6 cellular contexts compared by ENCODE assay signal in genomic region chr22:50199836-50200332, GRCh38. TPM values are rescaled to one million over a fixed set of nuclear protein-coding genes. Genes with fewer than 3 reads are reported as not detected.
A peak's percentile ranks its signal among the peaks of the same experiment; 100 is the strongest.
DNase-seq lines count a peak whose midpoint lies in the region; ATAC-seq lines count a peak whose summit lies in the region.

No MANE protein-coding gene starts in this region.

- H3K27me3 ChIP-seq in HAP-1 (ENCODE audit: low read depth): no peaks in the 10 kb centered on the region
- H3K27me3 ChIP-seq in mesendoderm (ENCODE audit: insufficient read depth, low read length, poor library complexity): no peaks in the 10 kb centered on the region

- H3K4me3 Mint-ChIP-seq in activated T-helper 17 cell treated with anti-CD3 and anti-CD28 coated beads, Interleukin-2, amount 50 U/mL, for 72 hours: peak overlapping the region; percentile 58

- H3K4ac ChIP-seq in mesendoderm (ENCODE audit: low read depth, low read length): peak overlapping the region; percentile 39

- H4K8ac ChIP-seq in mesendoderm (ENCODE audit: low read depth, low read length): no peak overlapping the region

- no peaks in the 10 kb centered on the region for H3K9me3 ChIP-seq in HAP-1

- no peak overlapping the region for H4K5ac ChIP-seq in mesendoderm (ENCODE audit: low read length)

- peaks cover 7% of the 10 kb centered on the region for H3K79me2 ChIP-seq in mesendoderm (ENCODE audit: control insufficient read depth, insufficient read depth, low read length)

- H3K79me1 ChIP-seq in mesendoderm (ENCODE audit: low read length): peaks cover 12% of the 10 kb centered on the region

- H3K56ac ChIP-seq in mesendoderm (ENCODE audit: low read length): peak overlapping the region; percentile 89

- no peaks in the 10 kb centered on the region for H3K9me3 Mint-ChIP-seq in activated T-helper 17 cell treated with anti-CD3 and anti-CD28 coated beads, Interleukin-2, amount 50 U/mL, for 72 hours

- peaks cover 55% of the 10 kb centered on the region for H3K36me3 Mint-ChIP-seq in activated T-helper 17 cell treated with anti-CD3 and anti-CD28 coated beads, Interleukin-2, amount 50 U/mL, for 72 hours (ENCODE audit: low read depth)

- no peak overlapping the region for H3K27ac Mint-ChIP-seq in activated T-helper 17 cell treated with anti-CD3 and anti-CD28 coated beads, Interleukin-2, amount 50 U/mL, for 72 hours

- H2AK5ac ChIP-seq in mesendoderm (ENCODE audit: low read length): no peak overlapping the region

- no peaks in the 10 kb centered on the region for H3K27me3 Mint-ChIP-seq in activated T-helper 17 cell treated with anti-CD3 and anti-CD28 coated beads, Interleukin-2, amount 50 U/mL, for 72 hours

- WGBS in mesendoderm (ENCODE audit: extremely low coverage, insufficient coverage, low lambda C conversion rate): no CpG with 5 or more reads among the region's 25 CpGs

- peak overlapping the region; percentile 50 for H3K4me3 ChIP-seq in HAP-1
- peak overlapping the region; percentile 53 for H3K4me3 ChIP-seq in mesendoderm (ENCODE audit: low read length)

- H3K9ac ChIP-seq in mesendoderm (ENCODE audit: low read length): peak overlapping the region; percentile 83

- H3K36me3 ChIP-seq in HAP-1 (replicated peaks) (peaks cover 43% of the 10 kb centered on the region), mesendoderm (ENCODE audit: control insufficient read depth, insufficient read depth, low read length) (peaks cover 2% of the 10 kb centered on the region)

- no peak overlapping the region for H3K27ac ChIP-seq in mesendoderm (ENCODE audit: low read depth, low read length)

- H3K4me2 ChIP-seq in mesendoderm (ENCODE audit: low read length): peak overlapping the region; percentile 67

- no peak overlapping the region for H2BK120ac ChIP-seq in mesendoderm (ENCODE audit: low read depth, low read length)

- no peak overlapping the region for H2BK15ac ChIP-seq in mesendoderm (replicated peaks; ENCODE audit: low read depth)

- H2BK5ac ChIP-seq in mesendoderm (ENCODE audit: low read length): no peak overlapping the region

- peak; percentile 2 for ATAC-seq in activated T-helper 17 cell treated with anti-CD3 and anti-CD28 coated beads, Interleukin-2, amount 50 U/mL, for 72 hours (replicated peaks)
- ATAC-seq in GM21447 (IDR thresholded peaks at IDR 0.05; ENCODE audit: unreplicated experiment) (no peak), GM19397 (IDR thresholded peaks at IDR 0.05; ENCODE audit: unreplicated experiment) (no peak)

- H3K4me1 Mint-ChIP-seq in activated T-helper 17 cell treated with anti-CD3 and anti-CD28 coated beads, Interleukin-2, amount 50 U/mL, for 72 hours: peaks cover 3% of the 10 kb centered on the region

- H3K18ac ChIP-seq in mesendoderm (ENCODE audit: low read length): peak overlapping the region; percentile 65

- H3K4me1 ChIP-seq in HAP-1 (0 out of 2 replicates have a peak, but pooled peaks cover 5% of the 10 kb centered on the region), mesendoderm (ENCODE audit: control insufficient read depth, low read depth, low read length) (peaks cover 3% of the 10 kb centered on the region)

- DNase-seq in HAP-1 (ENCODE audit: low spot score in 2 of 2) (peak in 1 of 2 experiments; percentile 56), mesendoderm (peak; percentile 77), OCI-M2 (lab: John Stamatoyannopoulos, UW; ENCODE audit: unreplicated experiment) (no peak)

- in situ Hi-C loops in HAP-1 (cut with MboI; ENCODE audit: low sequenced_read_pairs): no loop called here

- H3K23ac ChIP-seq in mesendoderm (ENCODE audit: low read length): no peak overlapping the region

RNA-seq across cellular contexts. Expression of gene SELENOO, which starts 0.9 kb away (rescaled TPM):
- total RNA-seq in activated T-helper 17 cell treated with anti-CD3 and anti-CD28 coated beads, Interleukin-2, amount 50 U/mL, for 72 hours: 10 to 100 TPM; 16.5 to 26.7 TPM
- 8.4 TPM for polyA plus RNA-seq in mesendoderm (2013, experiment 1 of 2)
- polyA plus RNA-seq in mesendoderm (2013, experiment 2 of 2): 8.9 TPM

RNA-seq across cellular contexts. Expression of gene TRABD, which starts 14.2 kb away (rescaled TPM):
- 100 to 1,000 TPM in 1 of 2 donors, 10 to 100 TPM in 1; 70.1 to 116 TPM for total RNA-seq in activated T-helper 17 cell treated with anti-CD3 and anti-CD28 coated beads, Interleukin-2, amount 50 U/mL, for 72 hours
- polyA plus RNA-seq in mesendoderm (2013, experiment 1 of 2): 34.7 TPM
- 35.7 TPM for polyA plus RNA-seq in mesendoderm (2013, experiment 2 of 2)

RNA-seq across cellular contexts. Expression of gene PANX2, which starts 29.4 kb away (rescaled TPM):
- total RNA-seq in activated T-helper 17 cell treated with anti-CD3 and anti-CD28 coated beads, Interleukin-2, amount 50 U/mL, for 72 hours: 10 to 100 TPM in 1 of 2 donors, 1 to 10 TPM in 1; 2.5 to 16.6 TPM
- 1.1 TPM for polyA plus RNA-seq in mesendoderm (2013, experiment 1 of 2)
- 1.1 TPM for polyA plus RNA-seq in mesendoderm (2013, experiment 2 of 2)

RNA-seq across cellular contexts. Expression of gene TUBGCP6, which starts 44.9 kb away (rescaled TPM):
- 10 to 100 TPM; 44.5 to 51.1 TPM for total RNA-seq in activated T-helper 17 cell treated with anti-CD3 and anti-CD28 coated beads, Interleukin-2, amount 50 U/mL, for 72 hours
- polyA plus RNA-seq in mesendoderm (2013, experiment 1 of 2): 8.0 TPM
- polyA plus RNA-seq in mesendoderm (2013, experiment 2 of 2): 7.6 TPM

RNA-seq across cellular contexts. Expression of gene HDAC10, which starts 51.2 kb away (rescaled TPM):
- 10 to 100 TPM; 66.4 to 67.5 TPM for total RNA-seq in activated T-helper 17 cell treated with anti-CD3 and anti-CD28 coated beads, Interleukin-2, amount 50 U/mL, for 72 hours
- polyA plus RNA-seq in mesendoderm (2013, experiment 1 of 2): 8.9 TPM
- 8.2 TPM for polyA plus RNA-seq in mesendoderm (2013, experiment 2 of 2)
